Comparison of ENCODE assay signal across 1 cellular context in the genomic region with DNA sequence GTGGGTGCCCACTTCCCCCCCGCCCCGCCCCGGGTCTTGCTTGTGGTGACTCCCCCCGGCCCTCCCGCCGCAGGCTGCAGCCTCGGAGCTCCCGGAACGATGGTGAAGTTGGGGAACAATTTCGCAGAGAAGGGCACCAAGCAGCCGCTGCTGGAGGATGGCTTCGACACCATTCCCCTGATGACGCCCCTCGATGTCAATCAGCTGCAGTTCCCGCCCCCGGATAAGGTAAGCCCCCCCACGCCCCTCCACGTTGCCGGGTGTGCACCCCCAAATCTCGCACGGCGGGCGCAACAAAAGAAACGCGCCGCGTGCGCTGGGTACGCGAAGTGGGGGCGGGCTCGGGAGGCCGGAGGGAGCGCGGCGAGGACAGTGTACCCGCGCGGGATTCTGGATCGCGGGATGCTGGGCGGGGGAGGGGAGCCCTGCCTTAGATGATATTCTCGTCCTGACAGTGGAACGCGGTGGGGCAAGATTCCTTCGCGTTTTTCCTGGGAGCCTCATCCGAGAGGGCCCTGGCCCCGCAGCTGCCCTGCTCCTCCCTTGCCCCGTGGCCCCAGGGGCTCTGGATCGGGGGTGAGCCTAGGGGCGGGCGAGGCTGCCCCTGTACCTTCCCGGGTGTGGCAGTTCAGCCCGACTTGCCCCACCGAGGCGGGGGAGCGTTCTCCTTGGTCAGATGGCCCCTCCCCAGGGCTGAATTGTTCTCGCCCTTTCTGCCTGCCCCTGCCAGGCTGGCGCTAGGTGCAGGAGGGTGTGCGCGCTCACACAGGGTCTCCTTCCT.
TF ChIP-seq lines count a peak whose summit lies in the region.

No MANE protein-coding gene starts in this region.

TF ChIP-seq in GM23338, 12 proteins besides CTCF, POLR2A, EP300 and RAD21 (continued from another document):
- TF ChIP-seq, protein P1, sequence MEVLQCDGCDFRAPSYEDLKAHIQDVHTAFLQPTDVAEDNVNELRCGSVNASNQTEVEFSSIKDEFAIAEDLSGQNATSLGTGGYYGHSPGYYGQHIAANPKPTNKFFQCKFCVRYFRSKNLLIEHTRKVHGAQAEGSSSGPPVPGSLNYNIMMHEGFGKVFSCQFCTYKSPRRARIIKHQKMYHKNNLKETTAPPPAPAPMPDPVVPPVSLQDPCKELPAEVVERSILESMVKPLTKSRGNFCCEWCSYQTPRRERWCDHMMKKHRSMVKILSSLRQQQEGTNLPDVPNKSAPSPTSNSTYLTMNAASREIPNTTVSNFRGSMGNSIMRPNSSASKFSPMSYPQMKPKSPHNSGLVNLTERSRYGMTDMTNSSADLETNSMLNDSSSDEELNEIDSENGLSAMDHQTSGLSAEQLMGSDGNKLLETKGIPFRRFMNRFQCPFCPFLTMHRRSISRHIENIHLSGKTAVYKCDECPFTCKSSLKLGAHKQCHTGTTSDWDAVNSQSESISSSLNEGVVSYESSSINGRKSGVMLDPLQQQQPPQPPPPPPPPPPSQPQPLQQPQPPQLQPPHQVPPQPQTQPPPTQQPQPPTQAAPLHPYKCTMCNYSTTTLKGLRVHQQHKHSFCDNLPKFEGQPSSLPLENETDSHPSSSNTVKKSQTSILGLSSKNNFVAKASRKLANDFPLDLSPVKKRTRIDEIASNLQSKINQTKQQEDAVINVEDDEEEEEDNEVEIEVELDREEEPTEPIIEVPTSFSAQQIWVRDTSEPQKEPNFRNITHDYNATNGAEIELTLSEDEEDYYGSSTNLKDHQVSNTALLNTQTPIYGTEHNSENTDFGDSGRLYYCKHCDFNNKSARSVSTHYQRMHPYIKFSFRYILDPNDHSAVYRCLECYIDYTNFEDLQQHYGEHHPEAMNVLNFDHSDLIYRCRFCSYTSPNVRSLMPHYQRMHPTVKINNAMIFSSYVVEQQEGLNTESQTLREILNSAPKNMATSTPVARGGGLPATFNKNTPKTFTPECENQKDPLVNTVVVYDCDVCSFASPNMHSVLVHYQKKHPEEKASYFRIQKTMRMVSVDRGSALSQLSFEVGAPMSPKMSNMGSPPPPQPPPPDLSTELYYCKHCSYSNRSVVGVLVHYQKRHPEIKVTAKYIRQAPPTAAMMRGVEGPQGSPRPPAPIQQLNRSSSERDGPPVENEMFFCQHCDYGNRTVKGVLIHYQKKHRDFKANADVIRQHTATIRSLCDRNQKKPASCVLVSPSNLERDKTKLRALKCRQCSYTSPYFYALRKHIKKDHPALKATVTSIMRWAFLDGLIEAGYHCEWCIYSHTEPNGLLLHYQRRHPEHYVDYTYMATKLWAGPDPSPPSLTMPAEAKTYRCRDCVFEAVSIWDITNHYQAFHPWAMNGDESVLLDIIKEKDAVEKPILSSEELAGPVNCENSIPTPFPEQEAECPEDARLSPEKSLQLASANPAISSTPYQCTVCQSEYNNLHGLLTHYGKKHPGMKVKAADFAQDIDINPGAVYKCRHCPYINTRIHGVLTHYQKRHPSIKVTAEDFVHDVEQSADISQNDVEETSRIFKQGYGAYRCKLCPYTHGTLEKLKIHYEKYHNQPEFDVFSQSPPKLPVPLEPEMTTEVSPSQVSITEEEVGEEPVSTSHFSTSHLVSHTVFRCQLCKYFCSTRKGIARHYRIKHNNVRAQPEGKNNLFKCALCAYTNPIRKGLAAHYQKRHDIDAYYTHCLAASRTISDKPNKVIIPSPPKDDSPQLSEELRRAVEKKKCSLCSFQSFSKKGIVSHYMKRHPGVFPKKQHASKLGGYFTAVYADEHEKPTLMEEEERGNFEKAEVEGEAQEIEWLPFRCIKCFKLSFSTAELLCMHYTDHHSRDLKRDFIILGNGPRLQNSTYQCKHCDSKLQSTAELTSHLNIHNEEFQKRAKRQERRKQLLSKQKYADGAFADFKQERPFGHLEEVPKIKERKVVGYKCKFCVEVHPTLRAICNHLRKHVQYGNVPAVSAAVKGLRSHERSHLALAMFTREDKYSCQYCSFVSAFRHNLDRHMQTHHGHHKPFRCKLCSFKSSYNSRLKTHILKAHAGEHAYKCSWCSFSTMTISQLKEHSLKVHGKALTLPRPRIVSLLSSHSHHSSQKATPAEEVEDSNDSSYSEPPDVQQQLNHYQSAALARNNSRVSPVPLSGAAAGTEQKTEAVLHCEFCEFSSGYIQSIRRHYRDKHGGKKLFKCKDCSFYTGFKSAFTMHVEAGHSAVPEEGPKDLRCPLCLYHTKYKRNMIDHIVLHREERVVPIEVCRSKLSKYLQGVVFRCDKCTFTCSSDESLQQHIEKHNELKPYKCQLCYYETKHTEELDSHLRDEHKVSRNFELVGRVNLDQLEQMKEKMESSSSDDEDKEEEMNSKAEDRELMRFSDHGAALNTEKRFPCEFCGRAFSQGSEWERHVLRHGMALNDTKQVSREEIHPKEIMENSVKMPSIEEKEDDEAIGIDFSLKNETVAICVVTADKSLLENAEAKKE (CRISPR knock-in tag; IDR thresholded peaks at IDR 0.05), result no peak
- TF ChIP-seq NANOG (IDR thresholded peaks at IDR 0.05; ENCODE audit: borderline replicate concordance), result no peak
- no peak for TF ChIP-seq POLR2AphosphoS5 (IDR thresholded peaks at IDR 0.05; ENCODE audit: low read depth)
- TF ChIP-seq EZH2 (IDR thresholded peaks at IDR 0.05; ENCODE audit: low read depth, unreplicated experiment), result no peak
- TF ChIP-seq, protein P2, sequence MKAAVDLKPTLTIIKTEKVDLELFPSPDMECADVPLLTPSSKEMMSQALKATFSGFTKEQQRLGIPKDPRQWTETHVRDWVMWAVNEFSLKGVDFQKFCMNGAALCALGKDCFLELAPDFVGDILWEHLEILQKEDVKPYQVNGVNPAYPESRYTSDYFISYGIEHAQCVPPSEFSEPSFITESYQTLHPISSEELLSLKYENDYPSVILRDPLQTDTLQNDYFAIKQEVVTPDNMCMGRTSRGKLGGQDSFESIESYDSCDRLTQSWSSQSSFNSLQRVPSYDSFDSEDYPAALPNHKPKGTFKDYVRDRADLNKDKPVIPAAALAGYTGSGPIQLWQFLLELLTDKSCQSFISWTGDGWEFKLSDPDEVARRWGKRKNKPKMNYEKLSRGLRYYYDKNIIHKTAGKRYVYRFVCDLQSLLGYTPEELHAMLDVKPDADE (IDR thresholded peaks at IDR 0.05), result no peak
- TF ChIP-seq STAT1 (IDR thresholded peaks at IDR 0.05; ENCODE audit: unreplicated experiment), result no peak
- TF ChIP-seq ZNF331 (CRISPR knock-in tag; IDR thresholded peaks at IDR 0.05; ENCODE audit: low read depth), result no peak
- TF ChIP-seq CREB1 (CRISPR knock-in tag; IDR thresholded peaks at IDR 0.05; ENCODE audit: low read depth), result no peak
- TF ChIP-seq EZH2phosphoT487 (IDR thresholded peaks at IDR 0.05; ENCODE audit: unreplicated experiment), result no peak
- TF ChIP-seq, protein P3, sequence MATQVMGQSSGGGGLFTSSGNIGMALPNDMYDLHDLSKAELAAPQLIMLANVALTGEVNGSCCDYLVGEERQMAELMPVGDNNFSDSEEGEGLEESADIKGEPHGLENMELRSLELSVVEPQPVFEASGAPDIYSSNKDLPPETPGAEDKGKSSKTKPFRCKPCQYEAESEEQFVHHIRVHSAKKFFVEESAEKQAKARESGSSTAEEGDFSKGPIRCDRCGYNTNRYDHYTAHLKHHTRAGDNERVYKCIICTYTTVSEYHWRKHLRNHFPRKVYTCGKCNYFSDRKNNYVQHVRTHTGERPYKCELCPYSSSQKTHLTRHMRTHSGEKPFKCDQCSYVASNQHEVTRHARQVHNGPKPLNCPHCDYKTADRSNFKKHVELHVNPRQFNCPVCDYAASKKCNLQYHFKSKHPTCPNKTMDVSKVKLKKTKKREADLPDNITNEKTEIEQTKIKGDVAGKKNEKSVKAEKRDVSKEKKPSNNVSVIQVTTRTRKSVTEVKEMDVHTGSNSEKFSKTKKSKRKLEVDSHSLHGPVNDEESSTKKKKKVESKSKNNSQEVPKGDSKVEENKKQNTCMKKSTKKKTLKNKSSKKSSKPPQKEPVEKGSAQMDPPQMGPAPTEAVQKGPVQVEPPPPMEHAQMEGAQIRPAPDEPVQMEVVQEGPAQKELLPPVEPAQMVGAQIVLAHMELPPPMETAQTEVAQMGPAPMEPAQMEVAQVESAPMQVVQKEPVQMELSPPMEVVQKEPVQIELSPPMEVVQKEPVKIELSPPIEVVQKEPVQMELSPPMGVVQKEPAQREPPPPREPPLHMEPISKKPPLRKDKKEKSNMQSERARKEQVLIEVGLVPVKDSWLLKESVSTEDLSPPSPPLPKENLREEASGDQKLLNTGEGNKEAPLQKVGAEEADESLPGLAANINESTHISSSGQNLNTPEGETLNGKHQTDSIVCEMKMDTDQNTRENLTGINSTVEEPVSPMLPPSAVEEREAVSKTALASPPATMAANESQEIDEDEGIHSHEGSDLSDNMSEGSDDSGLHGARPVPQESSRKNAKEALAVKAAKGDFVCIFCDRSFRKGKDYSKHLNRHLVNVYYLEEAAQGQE (IDR thresholded peaks at IDR 0.05; ENCODE audit: unreplicated experiment), result no peak
